ENCODE assay signal across 22 cellular contexts in genomic region chr12:49888461-49889151, GRCh38. TPM values are rescaled to one million over a fixed set of nuclear protein-coding genes. Genes with fewer than 3 reads are reported as not detected.
DNase-seq lines count a peak whose midpoint lies in the region; ATAC-seq and TF ChIP-seq lines count a peak whose summit lies in the region.
"Had no signal": no experiment of that assay in that cellular context is flagged by ENCODE, and none has a peak within 500 bp of the region (broad histone marks: within the 10 kb centered on the region; RNA-seq: fewer than 3 reads in every experiment).

No MANE protein-coding gene starts in this region.

- no peak overlapping the region for H3K4me2 ChIP-seq in osteoblast (ENCODE audit: insufficient read depth, low read length)
- H3K4me2 ChIP-seq in trophoblast cell (ENCODE audit: low read length): no peak overlapping the region
- H3K4me2 ChIP-seq: BLaER1 had no signal

- H3K4me3 Mint-ChIP-seq in activated T-helper 17 cell treated with anti-CD3 and anti-CD28 coated beads, Interleukin-2, amount 50 U/mL, for 72 hours: no peak overlapping the region
- H3K4me3 Mint-ChIP-seq: activated CD4-positive, alpha-beta T cell treated with anti-CD3 and anti-CD28 coated beads, Interleukin-2, amount 10 ng/mL, durations not matched to agents 7 days and 5 days; activated naive CD8-positive, alpha-beta T cell had no signal

- no peak overlapping the region for H2AK5ac ChIP-seq in trophoblast cell (ENCODE audit: low read length)

- H3K14ac ChIP-seq in trophoblast cell (ENCODE audit: low read length): no peak overlapping the region

- H3K79me1 ChIP-seq in trophoblast cell (ENCODE audit: low read length): no peaks in the 10 kb centered on the region

- TF ChIP-seq CTCF in osteoblast (IDR thresholded peaks at IDR 0.05; ENCODE audit: extremely low read depth, low read depth, low read length) (no peak), ascending aorta (IDR thresholded peaks at IDR 0.05) (no peak)

- H3K27ac ChIP-seq in osteoblast (ENCODE audit: low read depth, low read length): no peak overlapping the region
- no peak overlapping the region for H3K27ac ChIP-seq in trophoblast cell (ENCODE audit: low read depth, low read length)
- no peak overlapping the region for H3K27ac ChIP-seq in ascending aorta
- H3K27ac ChIP-seq: BLaER1, cardiac muscle cell, neutrophil, Peyer's patch, thoracic aorta had no signal

- H2BK5ac ChIP-seq in trophoblast cell (ENCODE audit: low read depth, low read length, poor library complexity): no peak overlapping the region

- intact Hi-C loops in ascending aorta (cut with DNase I): no loop called here

- H3K79me2 ChIP-seq in osteoblast (ENCODE audit: insufficient read depth, low read length): no peaks in the 10 kb centered on the region
- no peaks in the 10 kb centered on the region for H3K79me2 ChIP-seq in trophoblast cell (ENCODE audit: control insufficient read depth, insufficient read depth, low read length, poor library complexity)

- peak; percentile 24 for ATAC-seq in activated T-helper 17 cell treated with anti-CD3 and anti-CD28 coated beads, Interleukin-2, amount 50 U/mL, for 72 hours (replicated peaks)
- ATAC-seq in GM19351 (IDR thresholded peaks at IDR 0.05; ENCODE audit: unreplicated experiment): no peak
- ATAC-seq: sciatic nerve, SK-N-SH treated with all-trans-retinoic acid at 6 μM for 48 hours had no signal

- H3K4ac ChIP-seq in trophoblast cell (ENCODE audit: low read depth, low read length): no peak overlapping the region

- no peak overlapping the region for H2BK120ac ChIP-seq in trophoblast cell (ENCODE audit: insufficient read depth, low read length, poor library complexity)

- no peak overlapping the region for H3K4me3 ChIP-seq in osteoblast (ENCODE audit: insufficient read depth, low read length)
- H3K4me3 ChIP-seq in trophoblast cell (ENCODE audit: low read depth, low read length): no peak overlapping the region
- H3K4me3 ChIP-seq in ascending aorta: no peak overlapping the region
- H3K4me3 ChIP-seq: BLaER1, cardiac muscle cell, Peyer's patch, thoracic aorta had no signal

- H4K91ac ChIP-seq in trophoblast cell (ENCODE audit: low read depth, low read length): no peak overlapping the region

- H3K9me3 Mint-ChIP-seq in activated T-helper 17 cell treated with anti-CD3 and anti-CD28 coated beads, Interleukin-2, amount 50 U/mL, for 72 hours: no peaks in the 10 kb centered on the region
- H3K9me3 Mint-ChIP-seq: activated CD4-positive, alpha-beta T cell treated with anti-CD3 and anti-CD28 coated beads, Interleukin-2, amount 10 ng/mL, durations not matched to agents 7 days and 5 days had no signal

- H3K4me1 Mint-ChIP-seq in activated T-helper 17 cell treated with anti-CD3 and anti-CD28 coated beads, Interleukin-2, amount 50 U/mL, for 72 hours: no peaks in the 10 kb centered on the region
- H3K4me1 Mint-ChIP-seq: activated CD4-positive, alpha-beta T cell treated with anti-CD3 and anti-CD28 coated beads, Interleukin-2, amount 10 ng/mL, durations not matched to agents 7 days and 5 days had no signal

- H3K9ac ChIP-seq in trophoblast cell (ENCODE audit: low read length): no peak overlapping the region
- H3K9ac ChIP-seq: BLaER1 had no signal

- H3K36me3 ChIP-seq in osteoblast (ENCODE audit: insufficient read depth, low read length) (no peaks in the 10 kb centered on the region), trophoblast cell (ENCODE audit: control insufficient read depth in 1 of 2, insufficient read depth in 2 of 2, low read length in 2 of 2) (no peaks in the 10 kb centered on the region), ascending aorta (no peaks in the 10 kb centered on the region)
- H3K36me3 ChIP-seq: BLaER1, cardiac muscle cell, neutrophil, Peyer's patch, thoracic aorta had no signal

- H3K4me1 ChIP-seq in osteoblast (ENCODE audit: insufficient read depth, low read length) (no peaks in the 10 kb centered on the region), trophoblast cell (ENCODE audit: control insufficient read depth in 1 of 2, insufficient read depth in 2 of 2, low read length in 2 of 2) (no peaks in the 10 kb centered on the region), ascending aorta (no peaks in the 10 kb centered on the region)
- H3K4me1 ChIP-seq: BLaER1, Peyer's patch had no signal

- peak; percentile 66 for DNase-seq in DMS53 (lab: John Stamatoyannopoulos, UW)
- peak; percentile 68 to 91 for DNase-seq in NCI-H2081 (lab: John Stamatoyannopoulos, UW)
- peak; percentile 27 for DNase-seq in osteoblast (ENCODE audit: insufficient read length, low spot score, missing footprints)
- DNase-seq in trophoblast cell: no peak
- DNase-seq in ascending aorta (ENCODE audit: low spot score in 2 of 2): no peak
- DNase-seq in NCI-H2171 treated with DMSO at 0.1 percent for 48 hours (lab: John Stamatoyannopoulos, UW): no peak
- DNase-seq: activated CD4-positive, alpha-beta T cell treated with anti-CD3 and anti-CD28 coated beads, Interleukin-2, amount 10 ng/mL, durations not matched to agents 7 days and 5 days; DMS79 treated with DMSO at 0.1 percent for 48 hours; effector CD8-positive, alpha-beta T cell; NCI-H1105 treated with DMSO at 0.1 percent for 48 hours; NCI-H524; Peyer's patch had no signal

- H4K12ac ChIP-seq in trophoblast cell (ENCODE audit: low read depth, low read length): no peak overlapping the region

- no CpG with 5 or more reads among the region's 13 CpGs for WGBS in trophoblast cell (ENCODE audit: extremely low coverage, insufficient coverage, insufficient read length)

- no peak overlapping the region for H3K23ac ChIP-seq in trophoblast cell (ENCODE audit: low read length)

- H2AFZ ChIP-seq in osteoblast (ENCODE audit: low read length) (no peak overlapping the region), trophoblast cell (ENCODE audit: insufficient read depth, low read length, poor library complexity) (no peak overlapping the region)

- H3K27ac Mint-ChIP-seq in activated T-helper 17 cell treated with anti-CD3 and anti-CD28 coated beads, Interleukin-2, amount 50 U/mL, for 72 hours: no peak overlapping the region
- H3K27ac Mint-ChIP-seq: activated CD4-positive, alpha-beta T cell treated with anti-CD3 and anti-CD28 coated beads, Interleukin-2, amount 10 ng/mL, durations not matched to agents 7 days and 5 days; activated naive CD8-positive, alpha-beta T cell had no signal

- H4K8ac ChIP-seq in trophoblast cell (ENCODE audit: low read depth, low read length): no peak overlapping the region

- H3K9me3 ChIP-seq in osteoblast (ENCODE audit: low read depth, low read length) (no peaks in the 10 kb centered on the region), trophoblast cell (ENCODE audit: insufficient read depth, low read depth, low read length) (no peaks in the 10 kb centered on the region), ascending aorta (no peaks in the 10 kb centered on the region)
- H3K9me3 ChIP-seq: BLaER1, neutrophil, Peyer's patch, thoracic aorta had no signal

- peaks cover 40% of the 10 kb centered on the region for H3K27me3 ChIP-seq in osteoblast (ENCODE audit: insufficient read depth, low read length)
- no peaks in the 10 kb centered on the region for H3K27me3 ChIP-seq in trophoblast cell (ENCODE audit: insufficient read depth, low read length)
- H3K27me3 ChIP-seq in ascending aorta: no peaks in the 10 kb centered on the region
- H3K27me3 ChIP-seq: BLaER1, cardiac muscle cell, Peyer's patch had no signal

- no peaks in the 10 kb centered on the region for H3K36me3 Mint-ChIP-seq in activated T-helper 17 cell treated with anti-CD3 and anti-CD28 coated beads, Interleukin-2, amount 50 U/mL, for 72 hours (ENCODE audit: low read depth)
- H3K36me3 Mint-ChIP-seq: activated naive CD8-positive, alpha-beta T cell had no signal

- H2BK12ac ChIP-seq in trophoblast cell (ENCODE audit: low read length): no peak overlapping the region

- H4K20me1 ChIP-seq in osteoblast (ENCODE audit: insufficient read depth, low read length): no peaks in the 10 kb centered on the region
- H4K20me1 ChIP-seq: BLaER1 had no signal

- peaks cover 15% of the 10 kb centered on the region for H3K27me3 Mint-ChIP-seq in activated T-helper 17 cell treated with anti-CD3 and anti-CD28 coated beads, Interleukin-2, amount 50 U/mL, for 72 hours

- no peak overlapping the region for H3K18ac ChIP-seq in trophoblast cell (ENCODE audit: low read length)

RNA-seq across cellular contexts. Expression of gene FAIM2, which starts 15.1 kb away (rescaled TPM):
- 1 to 10 TPM in 1 of 2 donors, under 1 TPM in 1; 0.73 to 1.6 TPM for total RNA-seq in activated T-helper 17 cell treated with anti-CD3 and anti-CD28 coated beads, Interleukin-2, amount 50 U/mL, for 72 hours
- 0.88 and 1.4 TPM in 2 replicates for total RNA-seq in osteoblast
- polyA plus RNA-seq in trophoblast cell (2013): not detected in 2 replicates
- total RNA-seq in ascending aorta: 0.75 TPM
- polyA plus RNA-seq: keratinocyte had no signal

RNA-seq across cellular contexts. Expression of gene BCDIN3D, which starts 45.7 kb away (rescaled TPM):
- total RNA-seq in activated T-helper 17 cell treated with anti-CD3 and anti-CD28 coated beads, Interleukin-2, amount 50 U/mL, for 72 hours: 1 to 10 TPM; 3.4 to 5.1 TPM
- 4.7 and 5.4 TPM in 2 replicates for total RNA-seq in osteoblast
- 1.9 and 2.1 TPM in 2 replicates for polyA plus RNA-seq in trophoblast cell (2013)
- 2.6 TPM for total RNA-seq in ascending aorta

Comparison
In these comparisons a context has a peak if more than half of its experiments do, and no peak if none do; other contexts are left out.
1. DNase-seq: peak in DMS53 (single experiment), NCI-H2081 (2 of 2) and osteoblast (single experiment); none in trophoblast cell (0 of 2), ascending aorta (0 of 2) and NCI-H2171 treated with DMSO at 0.1 percent for 48 hours (single experiment).